1 cellular context compared by ENCODE assay signal in genomic region chr12:122225683-122226365, GRCh38.
A peak's percentile ranks its signal among the peaks of the same experiment; 100 is the strongest.
TF ChIP-seq lines count a peak whose summit lies in the region.

TSS of gene DIABLO (minus strand) at chr12:122226052. CDS start at chr12:122226014, 38 bp downstream.

TF ChIP-seq in K562, 482 proteins besides CTCF, POLR2A, EP300 and RAD21 (continued from another document):
- TF ChIP-seq ARID3A (IDR thresholded peaks at IDR 0.05; ENCODE audit: borderline replicate concordance, low read depth, low read length) (no peak), ZBTB17 (CRISPR knock-in tag; IDR thresholded peaks at IDR 0.05) (peak; percentile 50; the same call in 1 of the 2 replicates), NFATC3 (IDR thresholded peaks at IDR 0.05) (no peak), IFI16 (CRISPR knock-in tag; IDR thresholded peaks at IDR 0.05) (no peak), HDAC1 (IDR thresholded peaks at IDR 0.05) (peak in 1 of 2 experiments; percentile 95; a peak in 2 of 4 replicates), SIN3B (IDR thresholded peaks at IDR 0.05; ENCODE audit: low read depth) (peak; percentile 99), TEAD2 (tag; IDR thresholded peaks at IDR 0.05) (no peak), PHF8 (IDR thresholded peaks at IDR 0.05; ENCODE audit: borderline replicate concordance, low read length) (peak; percentile 99)
